Comparison of ENCODE assay signal across 1 cellular context in genomic region chr14:64506751-64507150, GRCh38.
TF ChIP-seq lines count a peak whose summit lies in the region.

No MANE protein-coding gene starts in this region.

TF ChIP-seq in HepG2, 621 proteins besides CTCF, POLR2A, EP300 and RAD21:
- TF ChIP-seq DZIP1 (CRISPR knock-in tag; IDR thresholded peaks at IDR 0.05) = no peak
- TF ChIP-seq ZSCAN20 (CRISPR knock-in tag; IDR thresholded peaks at IDR 0.05; ENCODE audit: borderline replicate concordance) = no peak
- TF ChIP-seq KDM4B (CRISPR knock-in tag; IDR thresholded peaks at IDR 0.05) = no peak
- TF ChIP-seq PCBP1 (IDR thresholded peaks at IDR 0.05; ENCODE audit: borderline replicate concordance, low read depth, low read length) = no peak
- no peak for TF ChIP-seq YEATS2 (CRISPR knock-in tag; IDR thresholded peaks at IDR 0.05; ENCODE audit: borderline replicate concordance)
- no peak for TF ChIP-seq ZNF609 (CRISPR knock-in tag; IDR thresholded peaks at IDR 0.05; ENCODE audit: borderline replicate concordance)
- no peak for TF ChIP-seq ZNF333 (CRISPR knock-in tag; IDR thresholded peaks at IDR 0.05; ENCODE audit: borderline replicate concordance)
- no peak for TF ChIP-seq NFKB2 (CRISPR knock-in tag; IDR thresholded peaks at IDR 0.05; ENCODE audit: borderline replicate concordance)
- no peak for TF ChIP-seq E2F1 (CRISPR knock-in tag; IDR thresholded peaks at IDR 0.05)
